Comparison of ENCODE assay signal across 8 cellular contexts in genomic region chr9:36190388-36191289, GRCh38. TPM values are rescaled to one million over a fixed set of nuclear protein-coding genes. Genes with fewer than 3 reads are reported as not detected.
DNase-seq lines count a peak whose midpoint lies in the region; ATAC-seq, FAIRE-seq and TF ChIP-seq lines count a peak whose summit lies in the region.

Gene CLTA (plus strand): TSS chr9:36190921. CDS start chr9:36191057, 136 bp downstream.

- FAIRE-seq in HepG2 (lab: Jason Lieb, UNC), result peak; percentile 85

- no peaks in the 10 kb centered on the region for H3K27me3 ChIP-seq in CD4-positive, alpha-beta memory T cell (ENCODE audit: insufficient read depth, low read length)
- H3K27me3 ChIP-seq in HepG2 (ENCODE audit: control insufficient read depth in 1 of 2, insufficient read depth in 2 of 2, low read length in 2 of 2), result no peaks in the 10 kb centered on the region; a peak in 1 of 5 replicates

- peak within 1 kb of the TSS; percentile 91 for H3K27ac ChIP-seq in CD4-positive, alpha-beta memory T cell (ENCODE audit: low read depth, low read length)
- H3K27ac ChIP-seq in HepG2 (ENCODE audit: extremely low read length, insufficient read depth, low read length), result peak within 1 kb of the TSS; percentile 76

- H3K4me3 Mint-ChIP-seq in CD4-positive, alpha-beta memory T cell, result peak within 1 kb of the TSS; percentile 90 to 98 (median 94)

- peak within 1 kb of the TSS; percentile 96 for H2AFZ ChIP-seq in HepG2 (ENCODE audit: low read length)

- ATAC-seq in GM19438 (IDR thresholded peaks at IDR 0.05; ENCODE audit: low read depth, unreplicated experiment) (peak; percentile 98), HG03575 (IDR thresholded peaks at IDR 0.05; ENCODE audit: extremely low read depth, insufficient number of reproducible peaks, low FRiP score, unreplicated experiment) (peak; percentile 83), HepG2 (peak; percentile 98)

- H3K79me2 ChIP-seq in HepG2 (ENCODE audit: insufficient read depth, low read length), result peaks cover 38% of the 10 kb centered on the region

- peak within 1 kb of the TSS; percentile 87 to 94 for H3K4me3 ChIP-seq in CD4-positive, alpha-beta memory T cell (ENCODE audit: low read length in 2 of 2)
- H3K4me3 ChIP-seq in HepG2 (replicated peaks in 1 of 3; ENCODE audit: insufficient read depth in 1 of 3, low read depth in 2 of 3, low read length in 3 of 3), result peak within 1 kb of the TSS; percentile 84 to 86 (median 85)

- peak; percentile 93 to 98 (median 95) for DNase-seq in CD4-positive, alpha-beta memory T cell
- DNase-seq in NCI-H82 (lab: John Stamatoyannopoulos, UW), result peak; percentile 98
- DNase-seq in activated CD4-positive, alpha-beta T cell treated with anti-CD3 and anti-CD28 coated beads, Interleukin-2, amount 50 U/mL, for 48 hours, result peak; percentile 92 to 95
- peak; percentile 99 for DNase-seq in dermis microvascular lymphatic vessel endothelial cell (ENCODE audit: low read depth in 2 of 2)
- DNase-seq in HepG2 (ENCODE audit: low spot score), result peak; percentile 99
- DNase-seq in stimulated activated CD4-positive, alpha-beta T cell treated with anti-CD3 and anti-CD28 coated beads, Interleukin-4, amount 100 ng/mL, for 1 hour, result peak; percentile 88

- TF ChIP-seq RAD21 in HepG2 (CRISPR knock-in tag; IDR thresholded peaks at IDR 0.05), result peak; percentile 33; the same call in 1 of the 2 replicates

- H3K36me3 Mint-ChIP-seq in CD4-positive, alpha-beta memory T cell, result peaks cover 6 to 25% of the 10 kb centered on the region in 2 donors

- peak within 1 kb of the TSS; percentile 90 for H3K9ac ChIP-seq in HepG2 (ENCODE audit: insufficient read depth, low read depth, low read length)

- peaks cover 0 to 1% of the 10 kb centered on the region in 2 donors for H3K27me3 Mint-ChIP-seq in CD4-positive, alpha-beta memory T cell

- H3K4me1 ChIP-seq in CD4-positive, alpha-beta memory T cell (ENCODE audit: insufficient read depth, low read length), result peaks cover 42% of the 10 kb centered on the region
- peaks cover 36% of the 10 kb centered on the region for H3K4me1 ChIP-seq in HepG2 (ENCODE audit: insufficient read depth, low read length)

- in situ Hi-C loops in HepG2 (cut with HindIII; ENCODE audit: extremely low pct_ligation_motif_present, low pct_unique_long_range_greater_than_20kb), result no loop called here

- BruUV-seq in HepG2 (replicated peaks; lab: Mats Ljungman, UMichigan), result no TSS peak

- H4K20me1 ChIP-seq in HepG2 (ENCODE audit: insufficient read depth, low read length), result peaks cover 14% of the 10 kb centered on the region

- peaks cover 8% of the 10 kb centered on the region for H3K36me3 ChIP-seq in CD4-positive, alpha-beta memory T cell (ENCODE audit: insufficient read depth, low read length)
- 0 out of 5 replicates have a peak, but pooled peaks cover 0 to 1% of the 10 kb centered on the region in 2 experiments for H3K36me3 ChIP-seq in HepG2 (replicated peaks in 1 of 2; ENCODE audit: control insufficient read depth in 1 of 2, insufficient read depth in 2 of 2, low read length in 2 of 2)

- peak within 1 kb of the TSS; percentile 96 for H3K4me2 ChIP-seq in HepG2 (ENCODE audit: low read depth, low read length)

- no peaks in the 10 kb centered on the region for H3K9me3 ChIP-seq in CD4-positive, alpha-beta memory T cell (ENCODE audit: control insufficient read depth in 1 of 2, low read length in 2 of 2)
- H3K9me3 ChIP-seq in HepG2 (ENCODE audit: low read length), result no peaks in the 10 kb centered on the region

- TF ChIP-seq POLR2A in HepG2 (IDR thresholded peaks at IDR 0.05; ENCODE audit: insufficient read depth in 1 of 2, low read depth in 2 of 2, low read length in 2 of 2), result peak; percentile 95 to 98

- peak within 1 kb of the TSS; percentile 92 to 96 (median 96) for H3K27ac Mint-ChIP-seq in CD4-positive, alpha-beta memory T cell

- 0 out of 4 replicates have a peak, but pooled peaks of 1 of the 2 experiments have one; percentile 8 for TF ChIP-seq EP300 in HepG2 (IDR thresholded peaks at IDR 0.05; ENCODE audit: low read depth in 2 of 2, low read length in 2 of 2)
- no peak; the same call in 1 of the 2 replicates for TF ChIP-seq EP300 in HepG2 (CRISPR knock-in tag; IDR thresholded peaks at IDR 0.05; ENCODE audit: borderline replicate concordance)

- under 1% methylated on average over 26 of the region's 68 CpGs for WGBS in HepG2 (ENCODE audit: low lambda C conversion rate)

- peaks cover 36 to 57% (median 44%) of the 10 kb centered on the region in 4 donors for H3K4me1 Mint-ChIP-seq in CD4-positive, alpha-beta memory T cell

- intact Hi-C loops in CD4-positive, alpha-beta memory T cell (cut with micrococcal nuclease), result loop anchor here (1.0 kb wide), 5 partner anchors 39 to 210 kb away; partner anchors contain the start of genes GNE and RNF38
- intact Hi-C loops in HepG2 (cut with micrococcal nuclease; ENCODE audit: unreplicated experiment), result no loop called here

- peaks cover 0 to 2% (median 0%) of the 10 kb centered on the region in 8 donors for H3K9me3 Mint-ChIP-seq in CD4-positive, alpha-beta memory T cell

- POLR2A ChIA-PET in CD4-positive, alpha-beta memory T cell (lab: Charles Lee; ENCODE audit: partially characterized antibody), result interaction anchor here (0.5 to 3.1 kb wide), 25 partner anchors 8 to 1275 kb away, joined by 3 to 21 read pairs (median 4); partner anchors contain the start of genes GLIPR2, GNE and SPAG8
- POLR2A ChIA-PET in HepG2 (lab: Yijun Ruan, JAX), result interaction anchor here (0.7 to 5.3 kb wide), 24 partner anchors 8 to 376 kb away, joined by 3 to 62 read pairs (median 5); partner anchors contain the start of gene GNE

- CTCF ChIA-PET in CD4-positive, alpha-beta memory T cell (lab: Charles Lee; ENCODE audit: partially characterized antibody), result interaction anchor here (0.6 to 4.5 kb wide), 35 partner anchors 8 to 538 kb away, joined by 3 to 70 read pairs (median 5); partner anchors contain the start of genes CCIN, GLIPR2 and GNE
- CTCF ChIA-PET in HepG2 (lab: Yijun Ruan, JAX; ENCODE audit: low intra/inter-chr PET ratio, low total read pairs), result no interaction called here

- TF ChIP-seq CTCF in HepG2 (CRISPR knock-in tag; IDR thresholded peaks at IDR 0.05), result peak; percentile 51

TF ChIP-seq in HepG2, 621 proteins besides CTCF, POLR2A, EP300 and RAD21 (continues in another document):
- TF ChIP-seq ZNF549 (CRISPR knock-in tag; IDR thresholded peaks at IDR 0.05), result no peak
- peak; percentile 76; the same call in 1 of the 2 replicates for TF ChIP-seq ZNF546 (CRISPR knock-in tag; conservative IDR thresholded peaks at IDR 0.05)
- TF ChIP-seq HOMEZ (CRISPR knock-in tag; IDR thresholded peaks at IDR 0.05; ENCODE audit: low read depth), result 0 out of 2 replicates have a peak, but pooled peaks have one; percentile 46
- no peak for TF ChIP-seq RARG (CRISPR knock-in tag; IDR thresholded peaks at IDR 0.05; ENCODE audit: low read depth)
- peak; percentile 91 for TF ChIP-seq AGO2 (optimal IDR thresholded peaks at IDR 0.05; ENCODE audit: low read depth, low read length)
- no peak for TF ChIP-seq TCF7 (IDR thresholded peaks at IDR 0.05; ENCODE audit: low read depth)
- no peak for TF ChIP-seq ZNF644 (CRISPR knock-in tag; IDR thresholded peaks at IDR 0.05; ENCODE audit: low read depth)
- no peak for TF ChIP-seq TFAP4 (IDR thresholded peaks at IDR 0.05; ENCODE audit: borderline replicate concordance, low read depth)

RNA-seq across cellular contexts. Expression of gene CLTA, which starts in this region (rescaled TPM):
- total RNA-seq in CD4-positive, alpha-beta memory T cell, result 10 to 100 TPM; 69.9 to 72.3 TPM
- polyA plus RNA-seq in CD4-positive, alpha-beta memory T cell, result 100 to 1,000 TPM in 1 of 2 donors, 10 to 100 TPM in 1; 46.0 to 106 TPM
- total RNA-seq in dermis microvascular lymphatic vessel endothelial cell (203 and 266 TPM in 2 replicates), HepG2 (2016; rRNA removed; fragmentation: Illumina TruSeq; extraction: Trizol) (222 and 227 TPM in 2 replicates)
- total RNA-seq in HepG2 (2016; cell fraction: cytosol; rRNA removed; fragmentation: Illumina TruSeq; extraction: Trizol; ENCODE audit: low read depth), result 77.4 and 77.5 TPM in 2 replicates
- 223 and 230 TPM in 2 replicates for total RNA-seq in HepG2 (2016; cell fraction: insoluble cytoplasmic fraction; rRNA removed; fragmentation: Illumina TruSeq; extraction: Trizol)
- 134 and 142 TPM in 2 replicates for total RNA-seq in HepG2 (2016; cell fraction: membrane; rRNA removed; fragmentation: Illumina TruSeq; extraction: Trizol)
- 66.4 and 74.6 TPM in 2 replicates for total RNA-seq in HepG2 (2016; cell fraction: nucleus; rRNA removed; fragmentation: Illumina TruSeq; extraction: Trizol)
- 110 and 143 TPM in 2 replicates for polyA plus RNA-seq in HepG2 (2011; rRNA removed)
- 131 and 141 TPM in 2 replicates for polyA plus RNA-seq in HepG2 (2011; cell fraction: cytosol; rRNA removed)
- polyA plus RNA-seq in HepG2 (2011; cell fraction: nucleus; rRNA removed), result 33.5 and 40.0 TPM in 2 replicates
- polyA plus RNA-seq in HepG2 (2012), result 138 and 142 TPM in 2 replicates
- 80.6 and 83.8 TPM in 2 replicates for polyA plus RNA-seq in HepG2 (2016; cell fraction: cytosol; fragmentation: Illumina TruSeq; extraction: Trizol; ENCODE audit: low read depth)
- polyA plus RNA-seq in HepG2 (2016; cell fraction: insoluble cytoplasmic fraction; fragmentation: Illumina TruSeq; extraction: Trizol; ENCODE audit: low read depth), result 243 and 252 TPM in 2 replicates
- polyA plus RNA-seq in HepG2 (2016; cell fraction: membrane; fragmentation: Illumina TruSeq; extraction: Trizol; ENCODE audit: low read depth), result 122 and 129 TPM in 2 replicates
- polyA plus RNA-seq in HepG2 (2016; cell fraction: nucleus; fragmentation: Illumina TruSeq; extraction: Trizol; ENCODE audit: insufficient read depth, low read depth), result 116 and 119 TPM in 2 replicates
- polyA minus RNA-seq in HepG2 (2011; rRNA and poly(A)+ RNA removed; ENCODE audit: low replicate concordance), result 57.2 and 96.3 TPM in 2 replicates
- 62.5 and 79.0 TPM in 2 replicates for polyA minus RNA-seq in HepG2 (2011; cell fraction: cytosol; rRNA and poly(A)+ RNA removed)
- 17.6 and 26.5 TPM in 2 replicates for polyA minus RNA-seq in HepG2 (2011; cell fraction: nucleus; rRNA and poly(A)+ RNA removed)

Comparison
In these comparisons a context has a peak if more than half of its experiments do, and no peak if none do; other contexts are left out.
1. Peak in every context shown above with its lines: DNase-seq, ATAC-seq, H3K4me3 ChIP-seq and H3K27ac ChIP-seq.